Comparison of ENCODE assay signal across 15 cellular contexts in genomic region chr5:166961028-166961427, GRCh38. TPM values are rescaled to one million over a fixed set of nuclear protein-coding genes. Genes with fewer than 3 reads are reported as not detected.
DNase-seq lines count a peak whose midpoint lies in the region; ATAC-seq and TF ChIP-seq lines count a peak whose summit lies in the region.
"Had no signal": no experiment of that assay in that cellular context is flagged by ENCODE, and none has a peak within 500 bp of the region (broad histone marks: within the 10 kb centered on the region; RNA-seq: fewer than 3 reads in every experiment).

No MANE protein-coding gene starts in this region.

- no peaks in the 10 kb centered on the region for H4K20me1 ChIP-seq in GM23338 (replicated peaks; ENCODE audit: insufficient read depth)

- H3K27me3 Mint-ChIP-seq in GM23338 (ENCODE audit: insufficient read depth, low read depth, poor library complexity) = no peaks in the 10 kb centered on the region
- H3K27me3 Mint-ChIP-seq in immature natural killer cell (ENCODE audit: low read depth in 3 of 3) = peaks cover 0 to 2% (median 0%) of the 10 kb centered on the region in 3 donors
- H3K27me3 Mint-ChIP-seq: naive B cell had no signal

- no peaks in the 10 kb centered on the region for H3K36me3 ChIP-seq in GM23338 (ENCODE audit: insufficient read depth)
- H3K36me3 ChIP-seq: spleen, upper lobe of right lung had no signal

- H3K36me3 Mint-ChIP-seq in GM23338 (ENCODE audit: low read depth) (no peaks in the 10 kb centered on the region; the same call in 2 of the 3 replicates), immature natural killer cell (no peaks in the 10 kb centered on the region)
- H3K36me3 Mint-ChIP-seq: naive B cell had no signal

- H3K27ac ChIP-seq in 22Rv1 (no peak overlapping the region), GM23338 (ENCODE audit: low read depth) (no peak overlapping the region), foreskin keratinocyte (no peak overlapping the region)
- H3K27ac ChIP-seq: epithelial cell of prostate, spleen, upper lobe of right lung had no signal

- H3K79me2 ChIP-seq in GM23338 (replicated peaks; ENCODE audit: insufficient read depth) = no peaks in the 10 kb centered on the region

- no peak for ATAC-seq in GM23338
- peak; percentile 28 for ATAC-seq in foreskin keratinocyte
- ATAC-seq in GM18858 (IDR thresholded peaks at IDR 0.05; ENCODE audit: unreplicated experiment) = no peak
- ATAC-seq: upper lobe of right lung had no signal

- H3K4me1 Mint-ChIP-seq in GM23338 (peaks cover 17% of the 10 kb centered on the region), immature natural killer cell (no peaks in the 10 kb centered on the region)
- H3K4me1 Mint-ChIP-seq: naive B cell had no signal

- no peaks in the 10 kb centered on the region for H3F3A ChIP-seq in GM23338 (replicated peaks; ENCODE audit: low read depth)

- no peaks in the 10 kb centered on the region for H3K27me3 ChIP-seq in GM23338 (ENCODE audit: insufficient read depth)
- H3K27me3 ChIP-seq in foreskin keratinocyte = no peaks in the 10 kb centered on the region
- H3K27me3 ChIP-seq: spleen, upper lobe of right lung had no signal

- peaks cover 9% of the 10 kb centered on the region for H3K4me1 ChIP-seq in GM23338 (ENCODE audit: insufficient read depth)
- no peaks in the 10 kb centered on the region for H3K4me1 ChIP-seq in foreskin keratinocyte
- H3K4me1 ChIP-seq: spleen, upper lobe of right lung had no signal

- no peak overlapping the region for H3K4me3 Mint-ChIP-seq in GM23338
- no peak overlapping the region for H3K4me3 Mint-ChIP-seq in immature natural killer cell
- H3K4me3 Mint-ChIP-seq: naive B cell had no signal

- no peak overlapping the region for H3K4me2 ChIP-seq in GM23338

- H3K9me3 Mint-ChIP-seq in GM23338 (no peaks in the 10 kb centered on the region), immature natural killer cell (peaks cover 3 to 38% (median 7%) of the 10 kb centered on the region in 6 donors)

- DNase-seq in GM23338 (ENCODE audit: low spot score) (peak; percentile 48), RPMI7951 (ENCODE audit: low read depth) (peak; percentile 1), foreskin keratinocyte (no peak), immature natural killer cell (no peak), NCI-H2227 treated with DMSO at 0.1 percent for 48 hours (lab: John Stamatoyannopoulos, UW) (no peak), NCI-H1417 (lab: John Stamatoyannopoulos, UW) (no peak)
- DNase-seq: activated T-cell treated with anti-CD3 and anti-CD28 coated beads for 4 hours, GOT3, naive B cell, NCI-H1930, spleen, upper lobe of right lung had no signal

- TF ChIP-seq CTCF in 22Rv1 (IDR thresholded peaks at IDR 0.05) (peak; percentile 48), GM23338 (conservative IDR thresholded peaks at IDR 0.05; ENCODE audit: low read depth in 2 of 2) (peak; percentile 60 to 73), foreskin keratinocyte (conservative IDR thresholded peaks at IDR 0.05) (peak; percentile 57)

- H3K4me3 ChIP-seq in GM23338 = no peak overlapping the region
- H3K4me3 ChIP-seq: spleen, upper lobe of right lung had no signal

- H3K9me2 ChIP-seq in GM23338 (ENCODE audit: insufficient read depth) = 0 out of 2 replicates have a peak, but pooled peaks cover under 1% of the 10 kb centered on the region

- H2AFZ ChIP-seq in GM23338 = no peak overlapping the region

- H3K27ac Mint-ChIP-seq in GM23338 (no peak overlapping the region), immature natural killer cell (no peak overlapping the region)
- H3K27ac Mint-ChIP-seq: naive B cell had no signal

TF ChIP-seq in GM23338, 12 proteins besides CTCF, POLR2A, EP300 and RAD21 (continues in another document):
- TF ChIP-seq, protein P1, sequence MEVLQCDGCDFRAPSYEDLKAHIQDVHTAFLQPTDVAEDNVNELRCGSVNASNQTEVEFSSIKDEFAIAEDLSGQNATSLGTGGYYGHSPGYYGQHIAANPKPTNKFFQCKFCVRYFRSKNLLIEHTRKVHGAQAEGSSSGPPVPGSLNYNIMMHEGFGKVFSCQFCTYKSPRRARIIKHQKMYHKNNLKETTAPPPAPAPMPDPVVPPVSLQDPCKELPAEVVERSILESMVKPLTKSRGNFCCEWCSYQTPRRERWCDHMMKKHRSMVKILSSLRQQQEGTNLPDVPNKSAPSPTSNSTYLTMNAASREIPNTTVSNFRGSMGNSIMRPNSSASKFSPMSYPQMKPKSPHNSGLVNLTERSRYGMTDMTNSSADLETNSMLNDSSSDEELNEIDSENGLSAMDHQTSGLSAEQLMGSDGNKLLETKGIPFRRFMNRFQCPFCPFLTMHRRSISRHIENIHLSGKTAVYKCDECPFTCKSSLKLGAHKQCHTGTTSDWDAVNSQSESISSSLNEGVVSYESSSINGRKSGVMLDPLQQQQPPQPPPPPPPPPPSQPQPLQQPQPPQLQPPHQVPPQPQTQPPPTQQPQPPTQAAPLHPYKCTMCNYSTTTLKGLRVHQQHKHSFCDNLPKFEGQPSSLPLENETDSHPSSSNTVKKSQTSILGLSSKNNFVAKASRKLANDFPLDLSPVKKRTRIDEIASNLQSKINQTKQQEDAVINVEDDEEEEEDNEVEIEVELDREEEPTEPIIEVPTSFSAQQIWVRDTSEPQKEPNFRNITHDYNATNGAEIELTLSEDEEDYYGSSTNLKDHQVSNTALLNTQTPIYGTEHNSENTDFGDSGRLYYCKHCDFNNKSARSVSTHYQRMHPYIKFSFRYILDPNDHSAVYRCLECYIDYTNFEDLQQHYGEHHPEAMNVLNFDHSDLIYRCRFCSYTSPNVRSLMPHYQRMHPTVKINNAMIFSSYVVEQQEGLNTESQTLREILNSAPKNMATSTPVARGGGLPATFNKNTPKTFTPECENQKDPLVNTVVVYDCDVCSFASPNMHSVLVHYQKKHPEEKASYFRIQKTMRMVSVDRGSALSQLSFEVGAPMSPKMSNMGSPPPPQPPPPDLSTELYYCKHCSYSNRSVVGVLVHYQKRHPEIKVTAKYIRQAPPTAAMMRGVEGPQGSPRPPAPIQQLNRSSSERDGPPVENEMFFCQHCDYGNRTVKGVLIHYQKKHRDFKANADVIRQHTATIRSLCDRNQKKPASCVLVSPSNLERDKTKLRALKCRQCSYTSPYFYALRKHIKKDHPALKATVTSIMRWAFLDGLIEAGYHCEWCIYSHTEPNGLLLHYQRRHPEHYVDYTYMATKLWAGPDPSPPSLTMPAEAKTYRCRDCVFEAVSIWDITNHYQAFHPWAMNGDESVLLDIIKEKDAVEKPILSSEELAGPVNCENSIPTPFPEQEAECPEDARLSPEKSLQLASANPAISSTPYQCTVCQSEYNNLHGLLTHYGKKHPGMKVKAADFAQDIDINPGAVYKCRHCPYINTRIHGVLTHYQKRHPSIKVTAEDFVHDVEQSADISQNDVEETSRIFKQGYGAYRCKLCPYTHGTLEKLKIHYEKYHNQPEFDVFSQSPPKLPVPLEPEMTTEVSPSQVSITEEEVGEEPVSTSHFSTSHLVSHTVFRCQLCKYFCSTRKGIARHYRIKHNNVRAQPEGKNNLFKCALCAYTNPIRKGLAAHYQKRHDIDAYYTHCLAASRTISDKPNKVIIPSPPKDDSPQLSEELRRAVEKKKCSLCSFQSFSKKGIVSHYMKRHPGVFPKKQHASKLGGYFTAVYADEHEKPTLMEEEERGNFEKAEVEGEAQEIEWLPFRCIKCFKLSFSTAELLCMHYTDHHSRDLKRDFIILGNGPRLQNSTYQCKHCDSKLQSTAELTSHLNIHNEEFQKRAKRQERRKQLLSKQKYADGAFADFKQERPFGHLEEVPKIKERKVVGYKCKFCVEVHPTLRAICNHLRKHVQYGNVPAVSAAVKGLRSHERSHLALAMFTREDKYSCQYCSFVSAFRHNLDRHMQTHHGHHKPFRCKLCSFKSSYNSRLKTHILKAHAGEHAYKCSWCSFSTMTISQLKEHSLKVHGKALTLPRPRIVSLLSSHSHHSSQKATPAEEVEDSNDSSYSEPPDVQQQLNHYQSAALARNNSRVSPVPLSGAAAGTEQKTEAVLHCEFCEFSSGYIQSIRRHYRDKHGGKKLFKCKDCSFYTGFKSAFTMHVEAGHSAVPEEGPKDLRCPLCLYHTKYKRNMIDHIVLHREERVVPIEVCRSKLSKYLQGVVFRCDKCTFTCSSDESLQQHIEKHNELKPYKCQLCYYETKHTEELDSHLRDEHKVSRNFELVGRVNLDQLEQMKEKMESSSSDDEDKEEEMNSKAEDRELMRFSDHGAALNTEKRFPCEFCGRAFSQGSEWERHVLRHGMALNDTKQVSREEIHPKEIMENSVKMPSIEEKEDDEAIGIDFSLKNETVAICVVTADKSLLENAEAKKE (CRISPR knock-in tag; IDR thresholded peaks at IDR 0.05) = no peak
- no peak for TF ChIP-seq CREB1 (CRISPR knock-in tag; IDR thresholded peaks at IDR 0.05; ENCODE audit: low read depth)
- TF ChIP-seq ZNF114 (CRISPR knock-in tag; IDR thresholded peaks at IDR 0.05) = no peak
- no peak for TF ChIP-seq ETS1 (IDR thresholded peaks at IDR 0.05)
- no peak for TF ChIP-seq STAT1 (IDR thresholded peaks at IDR 0.05; ENCODE audit: unreplicated experiment)
- TF ChIP-seq POLR2AphosphoS5 (IDR thresholded peaks at IDR 0.05; ENCODE audit: low read depth) = no peak
- no peak for TF ChIP-seq EZH2phosphoT487 (IDR thresholded peaks at IDR 0.05; ENCODE audit: unreplicated experiment)
- no peak for TF ChIP-seq EZH2 (IDR thresholded peaks at IDR 0.05; ENCODE audit: low read depth, unreplicated experiment)
- TF ChIP-seq NANOG (IDR thresholded peaks at IDR 0.05; ENCODE audit: borderline replicate concordance) = no peak
- TF ChIP-seq JUNB (IDR thresholded peaks at IDR 0.05; ENCODE audit: unreplicated experiment) = no peak
- no peak for TF ChIP-seq ZNF331 (CRISPR knock-in tag; IDR thresholded peaks at IDR 0.05; ENCODE audit: low read depth)

RNA-seq across cellular contexts. Expression of gene TENM2, which starts 17.8 kb away (rescaled TPM):
- total RNA-seq in GM23338 (2014; rRNA removed; shearing (Covaris generic)) = 1.3 and 3.0 TPM in 2 replicates
- polyA plus RNA-seq in GM23338 (2016; fragmentation: Nextera tagmentation; extraction: Ambion mirVana) = 0.89 and 1.8 TPM in 2 replicates
- total RNA-seq in RPMI7951 (2014; rRNA removed; shearing (Covaris generic)) = 3.6 and 4.2 TPM in 2 replicates
- total RNA-seq in foreskin keratinocyte = 30.9 and 53.4 TPM in 2 replicates
- 3.6 and 8.8 TPM in 2 replicates for polyA plus RNA-seq in foreskin keratinocyte
- not detected for polyA plus RNA-seq in immature natural killer cell

Comparison
In these comparisons a context has a peak if more than half of its experiments do, and no peak if none do; other contexts are left out.
1. DNase-seq: peak in GM23338 (single experiment) and RPMI7951 (single experiment); none in foreskin keratinocyte (0 of 2), immature natural killer cell (0 of 3), NCI-H2227 treated with DMSO at 0.1 percent for 48 hours (single experiment) and NCI-H1417 (0 of 3).
2. Peak in every context shown above with its lines, with median percentiles within 50 percentile points of each other: CTCF ChIP-seq.